9 cellular contexts compared by ENCODE assay signal in the genomic region with DNA sequence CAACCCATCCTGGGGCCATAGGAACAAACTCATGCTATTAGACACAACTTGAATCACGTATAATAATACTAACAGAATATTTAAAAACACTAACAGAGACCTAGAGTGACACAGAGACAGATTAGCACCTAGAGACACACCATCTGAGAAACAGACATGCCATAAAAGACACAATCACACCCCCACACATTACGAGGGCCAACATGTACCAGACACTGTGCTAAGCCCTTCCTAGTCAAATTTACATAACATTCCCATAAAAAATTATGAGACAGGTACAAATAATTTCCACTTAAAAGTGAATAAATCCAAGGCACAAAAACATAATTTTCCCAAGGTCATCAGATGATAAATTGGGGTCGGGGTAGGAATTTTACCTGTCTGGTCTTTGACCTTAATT.
"Had no signal": no experiment of that assay in that cellular context is flagged by ENCODE, and none has a peak within 500 bp of the region (broad histone marks: within the 10 kb centered on the region; RNA-seq: fewer than 3 reads in every experiment).

No MANE protein-coding gene starts in this region.

- DNase-seq: GM23248, GOT3, H7, H9, HCEC 1CT, HFFc6 had no signal

- H3K4me3 ChIP-seq: GM23248, GM23338, HAP-1 had no signal

- ATAC-seq: GM23338, HCT116 had no signal

- H3K27ac ChIP-seq: GM23248 had no signal
